Comparison of ENCODE assay signal across 8 cellular contexts in genomic region chr11:73597956-73598718, GRCh38. TPM values are rescaled to one million over a fixed set of nuclear protein-coding genes. Genes with fewer than 3 reads are reported as not detected.
A peak's percentile ranks its signal among the peaks of the same experiment; 100 is the strongest.
DNase-seq lines count a peak whose midpoint lies in the region; ATAC-seq and TF ChIP-seq lines count a peak whose summit lies in the region.

FAM168A (minus strand) TSS chr11:73598112; CDS start chr11:73468474, 129,638 bp downstream.

- H3K4me2 ChIP-seq in smooth muscle cell, result peak within 1 kb of the TSS; percentile 84

- no peaks in the 10 kb centered on the region for H3F3A ChIP-seq in smooth muscle cell (ENCODE audit: low read depth)

- peak within 1 kb of the TSS; percentile 85 for H3K27ac Mint-ChIP-seq in WTC11

- H3K4me3 Mint-ChIP-seq in WTC11, result peak within 1 kb of the TSS; percentile 80

- no peaks in the 10 kb centered on the region for H3K9me3 ChIP-seq in smooth muscle cell (replicated peaks; ENCODE audit: low read depth)

- H3K36me3 Mint-ChIP-seq in WTC11, result no peaks in the 10 kb centered on the region

- H3K27ac ChIP-seq in smooth muscle cell (ENCODE audit: low read depth), result peak within 1 kb of the TSS; percentile 21

- H3K27me3 Mint-ChIP-seq in WTC11 (ENCODE audit: low read depth), result no peaks in the 10 kb centered on the region

- POLR2A ChIA-PET in WTC11 (lab: Charles Lee), result interaction anchor here (0.5 to 0.9 kb wide), 5 partner anchors 16 to 801 kb away, joined by 3 to 8 read pairs (median 3); partner anchors contain the start of gene PGM2L1

- peaks cover 41% of the 10 kb centered on the region for H4K20me1 ChIP-seq in smooth muscle cell (ENCODE audit: low read depth)

- ATAC-seq in GM18909 (IDR thresholded peaks at IDR 0.05; ENCODE audit: poor library complexity, unreplicated experiment), result peak; percentile 95
- peak; percentile 90 for ATAC-seq in HG03175 (IDR thresholded peaks at IDR 0.05; ENCODE audit: unreplicated experiment)
- ATAC-seq in WTC11, result peak; percentile 91

- CTCF ChIA-PET in WTC11 (lab: Charles Lee), result interaction anchor here (0.6 to 1.6 kb wide), 6 partner anchors 27 to 247 kb away, joined by 3 to 13 read pairs (median 6); partner anchors contain the start of gene PLEKHB1

- peak within 1 kb of the TSS; percentile 77 for H3K9ac ChIP-seq in smooth muscle cell (ENCODE audit: low read depth)

- peaks cover 47% of the 10 kb centered on the region for H3K79me2 ChIP-seq in smooth muscle cell (ENCODE audit: low read depth)

- peaks cover 43% of the 10 kb centered on the region for H3K4me1 Mint-ChIP-seq in WTC11

- DNase-seq in AG09309 (ENCODE audit: low read depth) (peak; percentile 94), NCI-H226 (peak; percentile 94), WTC11 (ENCODE audit: low spot score) (peak; percentile 94), cardiac fibroblast (ENCODE audit: low read depth in 2 of 2) (peak; percentile 98), iPS-NIHi7 (ENCODE audit: extremely low spot score) (peak; percentile 96), smooth muscle cell (lab: John Stamatoyannopoulos, UW; ENCODE audit: unreplicated experiment) (peak; percentile 87)

- H3K4me1 ChIP-seq in smooth muscle cell (ENCODE audit: low read depth), result peaks cover 20% of the 10 kb centered on the region

- peak within 1 kb of the TSS; percentile 92 for H2AFZ ChIP-seq in smooth muscle cell (ENCODE audit: low read depth)

- H3K36me3 ChIP-seq in smooth muscle cell (ENCODE audit: low read depth), result no peaks in the 10 kb centered on the region

- WGBS in smooth muscle cell (ENCODE audit: low lambda C conversion rate), result 0% methylated on average over 28 of the region's 64 CpGs

- H3K27me3 ChIP-seq in smooth muscle cell (ENCODE audit: low read depth), result no peaks in the 10 kb centered on the region

- peak; percentile 6 for TF ChIP-seq CTCF in AG09309 (IDR thresholded peaks at IDR 0.05; ENCODE audit: control insufficient read depth, insufficient read depth, low read depth, low read length, missing control alignments)
- TF ChIP-seq CTCF in WTC11 (IDR thresholded peaks at IDR 0.05), result no peak
- TF ChIP-seq CTCF in cardiac fibroblast (IDR thresholded peaks at IDR 0.05; ENCODE audit: low read depth, low read length), result peak; percentile 17
- no peak for TF ChIP-seq CTCF in smooth muscle cell (IDR thresholded peaks at IDR 0.05; ENCODE audit: borderline replicate concordance, insufficient read depth, poor library complexity, severe bottlenecking)

- peak within 1 kb of the TSS; percentile 89 for H3K4me3 ChIP-seq in AG09309 (ENCODE audit: control insufficient read depth, low read depth, low read length)
- peak within 1 kb of the TSS; percentile 91 to 95 for H3K4me3 ChIP-seq in cardiac fibroblast (replicated peaks in 1 of 2; ENCODE audit: low read depth in 2 of 2, low read length in 2 of 2)
- H3K4me3 ChIP-seq in smooth muscle cell, result peak within 1 kb of the TSS; percentile 93

- H3K9me3 Mint-ChIP-seq in WTC11, result no peaks in the 10 kb centered on the region

TF ChIP-seq in WTC11, 78 proteins besides CTCF, POLR2A, EP300 and RAD21 (continues in another document):
- TF ChIP-seq NR3C1 (CRISPR knock-in tag; conservative IDR thresholded peaks at IDR 0.05; ENCODE audit: low read depth) (no peak), ZNF121 (CRISPR knock-in tag; IDR thresholded peaks at IDR 0.05) (no peak), NR2C2 (CRISPR knock-in tag; IDR thresholded peaks at IDR 0.05) (no peak), MXD4 (CRISPR knock-in tag; IDR thresholded peaks at IDR 0.05; ENCODE audit: borderline replicate concordance) (no peak), ERG (CRISPR knock-in tag; IDR thresholded peaks at IDR 0.05) (no peak), FOXK1 (CRISPR knock-in tag; IDR thresholded peaks at IDR 0.05) (no peak), SMAD3 (CRISPR knock-in tag; IDR thresholded peaks at IDR 0.05; ENCODE audit: borderline replicate concordance) (no peak), MAX (CRISPR knock-in tag; IDR thresholded peaks at IDR 0.05) (peak; percentile 78), CDX4 (CRISPR knock-in tag; IDR thresholded peaks at IDR 0.05; ENCODE audit: borderline replicate concordance) (no peak), TCF7 (CRISPR knock-in tag; IDR thresholded peaks at IDR 0.05; ENCODE audit: low read depth) (no peak), ZNF396 (CRISPR knock-in tag; IDR thresholded peaks at IDR 0.05; ENCODE audit: borderline replicate concordance) (no peak), ZNF416 (CRISPR knock-in tag; IDR thresholded peaks at IDR 0.05) (0 out of 2 replicates have a peak, but pooled peaks have one; percentile 36), ATF1 (CRISPR knock-in tag; IDR thresholded peaks at IDR 0.05) (no peak), PREB (CRISPR knock-in tag; IDR thresholded peaks at IDR 0.05; ENCODE audit: borderline replicate concordance) (no peak), IRF2 (CRISPR knock-in tag; IDR thresholded peaks at IDR 0.05; ENCODE audit: borderline replicate concordance, low read depth) (no peak)
- TF ChIP-seq, protein P1, sequence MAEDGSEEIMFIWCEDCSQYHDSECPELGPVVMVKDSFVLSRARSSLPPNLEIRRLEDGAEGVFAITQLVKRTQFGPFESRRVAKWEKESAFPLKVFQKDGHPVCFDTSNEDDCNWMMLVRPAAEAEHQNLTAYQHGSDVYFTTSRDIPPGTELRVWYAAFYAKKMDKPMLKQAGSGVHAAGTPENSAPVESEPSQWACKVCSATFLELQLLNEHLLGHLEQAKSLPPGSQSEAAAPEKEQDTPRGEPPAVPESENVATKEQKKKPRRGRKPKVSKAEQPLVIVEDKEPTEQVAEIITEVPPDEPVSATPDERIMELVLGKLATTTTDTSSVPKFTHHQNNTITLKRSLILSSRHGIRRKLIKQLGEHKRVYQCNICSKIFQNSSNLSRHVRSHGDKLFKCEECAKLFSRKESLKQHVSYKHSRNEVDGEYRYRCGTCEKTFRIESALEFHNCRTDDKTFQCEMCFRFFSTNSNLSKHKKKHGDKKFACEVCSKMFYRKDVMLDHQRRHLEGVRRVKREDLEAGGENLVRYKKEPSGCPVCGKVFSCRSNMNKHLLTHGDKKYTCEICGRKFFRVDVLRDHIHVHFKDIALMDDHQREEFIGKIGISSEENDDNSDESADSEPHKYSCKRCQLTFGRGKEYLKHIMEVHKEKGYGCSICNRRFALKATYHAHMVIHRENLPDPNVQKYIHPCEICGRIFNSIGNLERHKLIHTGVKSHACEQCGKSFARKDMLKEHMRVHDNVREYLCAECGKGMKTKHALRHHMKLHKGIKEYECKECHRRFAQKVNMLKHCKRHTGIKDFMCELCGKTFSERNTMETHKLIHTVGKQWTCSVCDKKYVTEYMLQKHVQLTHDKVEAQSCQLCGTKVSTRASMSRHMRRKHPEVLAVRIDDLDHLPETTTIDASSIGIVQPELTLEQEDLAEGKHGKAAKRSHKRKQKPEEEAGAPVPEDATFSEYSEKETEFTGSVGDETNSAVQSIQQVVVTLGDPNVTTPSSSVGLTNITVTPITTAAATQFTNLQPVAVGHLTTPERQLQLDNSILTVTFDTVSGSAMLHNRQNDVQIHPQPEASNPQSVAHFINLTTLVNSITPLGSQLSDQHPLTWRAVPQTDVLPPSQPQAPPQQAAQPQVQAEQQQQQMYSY (CRISPR knock-in tag; IDR thresholded peaks at IDR 0.05), result no peak

RNA-seq across cellular contexts. Expression of gene FAM168A, which starts in this region (rescaled TPM):
- 23.6 to 25.9 TPM (median 24.2 TPM) in 3 replicates for total RNA-seq in WTC11 (2021)
- 32.5 and 39.3 TPM in 2 replicates for total RNA-seq in smooth muscle cell
- polyA plus RNA-seq in smooth muscle cell, result 10.8 and 13.0 TPM in 2 replicates

Comparison
In these comparisons a context has a peak if more than half of its experiments do, and no peak if none do; other contexts are left out.
1. Peak in every context shown above with its lines: DNase-seq, ATAC-seq, H3K4me3 ChIP-seq and H3K27ac ChIP-seq.
2. CTCF ChIP-seq: peak in AG09309 (single experiment) and cardiac fibroblast (single experiment); none in WTC11 (single experiment) and smooth muscle cell (single experiment).